Comparison of ENCODE assay signal across 8 cellular contexts in the genomic region with DNA sequence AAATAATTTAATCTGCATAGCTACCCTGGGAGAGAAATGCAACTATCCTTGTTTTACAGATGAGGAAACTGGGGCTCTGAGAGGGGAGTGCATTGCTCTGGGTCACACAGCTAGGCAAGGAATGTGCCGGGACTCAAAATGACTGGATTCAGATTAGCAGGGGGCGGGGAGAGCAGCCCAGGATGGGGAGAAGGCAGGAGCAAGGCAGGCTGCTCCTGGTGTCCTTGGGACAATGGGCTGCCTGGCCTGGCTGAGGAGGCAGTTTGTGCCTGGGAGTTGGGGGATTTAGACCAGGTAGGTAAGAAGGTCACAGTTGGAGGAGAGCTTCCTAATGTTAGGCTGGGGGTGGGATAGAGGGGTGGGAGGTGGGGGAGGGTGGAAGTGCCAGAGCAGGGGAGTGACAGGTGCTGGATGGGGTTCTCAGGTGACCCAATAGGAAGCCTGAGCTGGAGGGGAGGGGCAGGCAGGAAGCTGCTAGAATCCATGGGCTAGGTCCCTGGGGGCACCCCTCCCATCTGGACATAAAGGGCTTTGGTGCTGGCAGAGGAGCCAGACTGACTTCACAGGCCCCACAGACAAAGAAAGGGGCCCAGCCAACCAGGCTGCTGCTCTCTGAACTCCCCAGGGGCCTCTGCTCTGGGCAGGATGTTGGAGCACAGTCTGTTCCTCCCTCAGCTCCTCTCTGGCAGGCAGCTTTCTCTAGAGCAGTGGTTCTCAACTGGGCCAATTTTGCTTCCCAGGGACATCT. TPM values are rescaled to one million over a fixed set of nuclear protein-coding genes. Genes with fewer than 3 reads are reported as not detected.
A peak's percentile ranks its signal among the peaks of the same experiment; 100 is the strongest.
DNase-seq lines count a peak whose midpoint lies in the region; ATAC-seq and TF ChIP-seq lines count a peak whose summit lies in the region.

No MANE protein-coding gene starts in this region.

- peaks cover 40 to 71% (median 69%) of the 10 kb centered on the region in 10 experiments for H3K4me1 ChIP-seq in BLaER1 treated with 17β-estradiol and CSF1 and Interleukin-3, amounts not matched to agents 10 nM and 100 nM
- peaks cover 0 to 15% of the 10 kb centered on the region in 2 donors for H3K4me1 ChIP-seq in lung (ENCODE audit: control insufficient read depth in 2 of 2, insufficient read depth in 2 of 2, low read length in 2 of 2)

- peak overlapping the region in 10 of 11 experiments; percentile 44 to 91 (median 80); a peak in 20 of 22 replicates for H3K4me2 ChIP-seq in BLaER1 treated with 17β-estradiol and CSF1 and Interleukin-3, amounts not matched to agents 10 nM and 100 nM

- no peak for TF ChIP-seq CTCF in lung (IDR thresholded peaks at IDR 0.05; ENCODE audit: control extremely low read depth, extremely low read depth)

- H3K9me3 Mint-ChIP-seq in central memory CD8-positive, alpha-beta T cell = no peaks in the 10 kb centered on the region
- no peaks in the 10 kb centered on the region for H3K9me3 Mint-ChIP-seq in activated T-cell treated with anti-CD3 and anti-CD28 coated beads, Interleukin-2, amount 50 U/mL, for 4 hours

- H3K4me3 Mint-ChIP-seq in central memory CD8-positive, alpha-beta T cell = no peak overlapping the region
- no peak overlapping the region for H3K4me3 Mint-ChIP-seq in activated T-cell treated with anti-CD3 and anti-CD28 coated beads, Interleukin-2, amount 50 U/mL, for 4 hours

- H3K27ac ChIP-seq in BLaER1 treated with 17β-estradiol and CSF1 and Interleukin-3, amounts not matched to agents 10 nM and 100 nM = peak overlapping the region in 8 of 11 experiments; percentile 52 to 89 (median 74); a peak in 16 of 22 replicates
- H3K27ac ChIP-seq in lung (ENCODE audit: low read depth in 1 of 2, low read length in 1 of 2) = peak overlapping the region in 1 of 2 donors; percentile 39

- H3K4me1 Mint-ChIP-seq in central memory CD8-positive, alpha-beta T cell = peaks cover 6% of the 10 kb centered on the region
- no peaks in the 10 kb centered on the region for H3K4me1 Mint-ChIP-seq in activated T-cell treated with anti-CD3 and anti-CD28 coated beads, Interleukin-2, amount 50 U/mL, for 4 hours (ENCODE audit: low read depth)

- peaks cover 0 to 9% (median under 1%) of the 10 kb centered on the region in 11 experiments; a peak in 13 of 22 replicates for H3K36me3 ChIP-seq in BLaER1 treated with 17β-estradiol and CSF1 and Interleukin-3, amounts not matched to agents 10 nM and 100 nM
- peaks cover 0 to 6% of the 10 kb centered on the region in 2 donors for H3K36me3 ChIP-seq in lung (ENCODE audit: control insufficient read depth in 2 of 2, insufficient read depth in 2 of 2, low read length in 2 of 2)

- in situ Hi-C loops in KBM-7 (cut with MboI; ENCODE audit: low pct_unique_long_range_greater_than_20kb, low sequenced_read_pairs) = no loop called here

- peaks cover 0 to 13% (median 0%) of the 10 kb centered on the region in 11 experiments; a peak in 3 of 22 replicates for H4K20me1 ChIP-seq in BLaER1 treated with 17β-estradiol and CSF1 and Interleukin-3, amounts not matched to agents 10 nM and 100 nM

- no peak for ATAC-seq in central memory CD8-positive, alpha-beta T cell (replicated peaks; ENCODE audit: extremely low read depth, poor library complexity, severe bottlenecking)
- peak; percentile 51 for ATAC-seq in lung (ENCODE audit: insufficient read depth, low FRiP score)
- ATAC-seq in GM18520 (IDR thresholded peaks at IDR 0.05; ENCODE audit: unreplicated experiment) = no peak
- no peak for ATAC-seq in activated T-cell treated with anti-CD3 and anti-CD28 coated beads, Interleukin-2, amount 50 U/mL, for 4 hours

- H3K27ac Mint-ChIP-seq in central memory CD8-positive, alpha-beta T cell (ENCODE audit: low read depth) = peak overlapping the region; percentile 61

- no peaks in the 10 kb centered on the region for H3K27me3 ChIP-seq in BLaER1 treated with 17β-estradiol and CSF1 and Interleukin-3, amounts not matched to agents 10 nM and 100 nM
- H3K27me3 ChIP-seq in lung (ENCODE audit: control insufficient read depth, insufficient read depth) = no peaks in the 10 kb centered on the region

- 67 to 95% methylated on average over 2 of the region's 2 CpGs for WGBS in lung, 2 donors

- H3K36me3 Mint-ChIP-seq in central memory CD8-positive, alpha-beta T cell (ENCODE audit: insufficient read depth) = peaks cover 6% of the 10 kb centered on the region
- peaks cover 8% of the 10 kb centered on the region for H3K36me3 Mint-ChIP-seq in activated T-cell treated with anti-CD3 and anti-CD28 coated beads, Interleukin-2, amount 50 U/mL, for 4 hours (ENCODE audit: insufficient read depth)

- H3K4me3 ChIP-seq in BLaER1 treated with 17β-estradiol and CSF1 and Interleukin-3, amounts not matched to agents 10 nM and 100 nM = 0 out of 20 replicates have a peak overlapping the region, but pooled peaks of 1 of the 10 experiments have one; percentile 2
- H3K4me3 ChIP-seq in lung = no peak overlapping the region

- H3K9ac ChIP-seq in BLaER1 treated with 17β-estradiol and CSF1 and Interleukin-3, amounts not matched to agents 10 nM and 100 nM = peak overlapping the region in 8 of 11 experiments; percentile 45 to 78 (median 60); a peak in 14 of 22 replicates

- DNase-seq in NCI-H1105 treated with DMSO at 0.1 percent for 48 hours (lab: John Stamatoyannopoulos, UW) (peak; percentile 33), lung (ENCODE audit: low spot score) (no peak), glomerular visceral epithelial cell (ENCODE audit: extremely low spot score) (no peak), KBM-7 (no peak)
- DNase-seq in central memory CD8-positive, alpha-beta T cell (ENCODE audit: low spot score in 2 of 2) = no peak
- DNase-seq in activated T-cell treated with anti-CD3 and anti-CD28 coated beads, Interleukin-2, amount 50 U/mL, for 4 hours = no peak

- H3K27me3 Mint-ChIP-seq in central memory CD8-positive, alpha-beta T cell = no peaks in the 10 kb centered on the region
- no peaks in the 10 kb centered on the region for H3K27me3 Mint-ChIP-seq in activated T-cell treated with anti-CD3 and anti-CD28 coated beads, Interleukin-2, amount 50 U/mL, for 4 hours (ENCODE audit: low read depth)

- no peaks in the 10 kb centered on the region for H3K9me3 ChIP-seq in BLaER1 treated with 17β-estradiol and CSF1 and Interleukin-3, amounts not matched to agents 10 nM and 100 nM (replicated peaks in 1 of 11)
- H3K9me3 ChIP-seq in lung (ENCODE audit: control insufficient read depth in 2 of 2, insufficient read depth in 1 of 2, low read length in 1 of 2) = peaks cover 0 to 2% of the 10 kb centered on the region in 2 donors

RNA-seq across cellular contexts. Expression of a gene that starts 29.0 kb away (rescaled TPM):
- total RNA-seq in lung = 1 to 10 TPM; 4.2 to 6.7 TPM
- 1 to 10 TPM; 2.6 to 4.4 TPM for polyA plus RNA-seq in lung
- total RNA-seq in activated T-cell treated with anti-CD3 and anti-CD28 coated beads, Interleukin-2, amount 50 U/mL, for 4 hours = 1 to 10 TPM; 3.8 to 5.9 (median 4.5) TPM
